13 cellular contexts compared by ENCODE assay signal in the genomic region with DNA sequence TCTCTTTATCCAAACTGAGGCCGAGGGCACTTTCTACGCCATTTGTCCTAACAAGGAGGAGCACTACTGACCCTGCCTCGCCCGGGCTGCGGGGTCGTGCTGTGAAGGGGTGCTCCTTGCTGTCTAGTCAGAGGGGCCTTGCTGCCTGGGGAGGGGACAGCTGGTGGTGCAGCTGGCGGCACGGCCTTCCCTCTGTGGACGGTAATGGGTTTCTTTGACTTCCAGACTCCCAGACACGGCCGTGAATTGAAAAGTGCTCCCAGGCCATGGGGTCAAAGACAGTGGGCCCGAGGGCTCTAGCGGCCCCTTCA.
"Had no signal": no experiment of that assay in that cellular context is flagged by ENCODE, and none has a peak within 500 bp of the region (broad histone marks: within the 10 kb centered on the region; RNA-seq: fewer than 3 reads in every experiment).

No MANE protein-coding gene starts in this region.

- H3K9me3 ChIP-seq: testis had no signal

- H3K4me3 ChIP-seq: coronary artery, testis had no signal

- H3K27ac ChIP-seq: brain microvascular endothelial cell, coronary artery, testis had no signal

- ATAC-seq: activated naive CD8-positive, alpha-beta T cell treated with anti-CD3 and anti-CD28 coated beads, Interleukin-2, amount 50 U/mL, for 24 hours; natural killer cell treated with Interleukin-12 subunit alpha and Interleukin-12 subunit beta and Interleukin-15 and Interleukin-18, amount 100 ng/mL, for 72 hours; T-cell had no signal

- H3K27me3 ChIP-seq: brain microvascular endothelial cell, testis had no signal

- DNase-seq: activated CD4-positive, alpha-beta memory T cell treated with anti-CD3 and anti-CD28 coated beads, Interleukin-2, amount 10 ng/mL, durations not matched to agents 7 days and 5 days; activated CD4-positive, alpha-beta T cell treated with anti-CD3 and anti-CD28 coated beads for 48 hours; activated CD4-positive, CD25-positive, alpha-beta regulatory T cell; activated naive CD4-positive, alpha-beta T cell treated with anti-CD3 and anti-CD28 coated beads, Interleukin-2, amount 10 ng/mL, durations not matched to agents 7 days and 5 days; activated naive CD8-positive, alpha-beta T cell treated with anti-CD3 and anti-CD28 coated beads, Interleukin-2, amount 50 U/mL, for 24 hours; activated T-cell treated with anti-CD3 and anti-CD28 coated beads, Interleukin-2, amount 50 U/mL, for 1 hour; brain microvascular endothelial cell; mesendoderm; T-cell; T-helper 9 cell; testis had no signal

- H3K4me1 ChIP-seq: testis had no signal

- H3K36me3 ChIP-seq: brain microvascular endothelial cell had no signal
